Comparison of ENCODE assay signal across 1 cellular context in the genomic region with DNA sequence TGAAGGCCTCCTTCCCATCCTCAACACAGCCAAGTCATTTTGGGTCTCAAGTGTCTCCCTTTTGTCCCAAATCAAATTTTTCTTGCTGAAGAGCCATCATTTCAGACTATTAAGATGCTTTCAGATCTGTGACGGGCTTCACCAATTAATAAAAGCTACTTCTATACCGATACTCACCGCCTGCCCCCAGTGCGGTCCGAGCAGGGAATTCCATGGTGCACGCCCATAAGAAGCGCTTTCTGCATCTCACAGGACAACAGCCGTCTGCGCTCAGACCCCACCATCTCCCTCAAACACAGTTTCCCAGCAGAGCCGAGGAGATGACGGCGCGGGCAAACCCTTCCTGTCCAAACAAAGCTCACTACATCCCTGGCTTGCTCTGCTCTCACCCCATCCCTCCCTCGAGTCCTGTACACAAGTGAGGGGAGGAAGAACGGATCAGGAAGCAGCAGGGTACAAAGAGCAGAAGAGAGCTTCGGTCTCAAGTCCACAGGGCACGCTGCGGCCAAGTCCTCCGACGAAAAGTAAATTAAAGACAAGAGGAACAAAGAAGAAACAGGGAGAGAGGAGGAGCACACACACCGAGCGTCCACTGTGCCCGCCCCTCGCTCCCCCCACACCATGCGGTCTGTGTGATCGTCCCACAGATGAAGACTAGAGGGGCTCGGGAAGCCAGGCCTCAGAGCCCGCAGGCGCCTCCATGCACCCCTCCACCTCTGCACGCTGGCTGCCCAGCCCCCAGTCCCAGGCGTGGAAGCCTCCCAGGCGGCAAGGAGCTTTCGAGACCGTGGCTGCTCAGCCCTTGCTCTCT.
TF ChIP-seq lines count a peak whose summit lies in the region.

No MANE protein-coding gene starts in this region.

TF ChIP-seq in H1, 55 proteins besides CTCF, POLR2A, EP300 and RAD21:
- TF ChIP-seq, protein P1, sequence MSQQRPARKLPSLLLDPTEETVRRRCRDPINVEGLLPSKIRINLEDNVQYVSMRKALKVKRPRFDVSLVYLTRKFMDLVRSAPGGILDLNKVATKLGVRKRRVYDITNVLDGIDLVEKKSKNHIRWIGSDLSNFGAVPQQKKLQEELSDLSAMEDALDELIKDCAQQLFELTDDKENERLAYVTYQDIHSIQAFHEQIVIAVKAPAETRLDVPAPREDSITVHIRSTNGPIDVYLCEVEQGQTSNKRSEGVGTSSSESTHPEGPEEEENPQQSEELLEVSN (IDR thresholded peaks at IDR 0.05): no peak
- TF ChIP-seq POU5F1 (IDR thresholded peaks at IDR 0.05; ENCODE audit: low read depth, low read length): no peak
- TF ChIP-seq CHD1 (IDR thresholded peaks at IDR 0.05; ENCODE audit: low read depth, low read length): no peak
- TF ChIP-seq EZH2 (IDR thresholded peaks at IDR 0.05; ENCODE audit: low read depth, low read length, severe bottlenecking): no peak
- TF ChIP-seq, protein P2, sequence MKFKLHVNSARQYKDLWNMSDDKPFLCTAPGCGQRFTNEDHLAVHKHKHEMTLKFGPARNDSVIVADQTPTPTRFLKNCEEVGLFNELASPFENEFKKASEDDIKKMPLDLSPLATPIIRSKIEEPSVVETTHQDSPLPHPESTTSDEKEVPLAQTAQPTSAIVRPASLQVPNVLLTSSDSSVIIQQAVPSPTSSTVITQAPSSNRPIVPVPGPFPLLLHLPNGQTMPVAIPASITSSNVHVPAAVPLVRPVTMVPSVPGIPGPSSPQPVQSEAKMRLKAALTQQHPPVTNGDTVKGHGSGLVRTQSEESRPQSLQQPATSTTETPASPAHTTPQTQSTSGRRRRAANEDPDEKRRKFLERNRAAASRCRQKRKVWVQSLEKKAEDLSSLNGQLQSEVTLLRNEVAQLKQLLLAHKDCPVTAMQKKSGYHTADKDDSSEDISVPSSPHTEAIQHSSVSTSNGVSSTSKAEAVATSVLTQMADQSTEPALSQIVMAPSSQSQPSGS (IDR thresholded peaks at IDR 0.05; ENCODE audit: low read length): no peak
